In genomic region chr16:26491271-26491670, GRCh38 we compare ENCODE assay signal across 20 cellular contexts.
DNase-seq lines count a peak whose midpoint lies in the region; ATAC-seq, FAIRE-seq and TF ChIP-seq lines count a peak whose summit lies in the region.
"Had no signal": no experiment of that assay in that cellular context is flagged by ENCODE, and none has a peak within 500 bp of the region (broad histone marks: within the 10 kb centered on the region; RNA-seq: fewer than 3 reads in every experiment).

No MANE protein-coding gene starts in this region.

- FAIRE-seq in H1 (lab: Jason Lieb, UNC) = no peak
- FAIRE-seq: A204.1, G401.6, GM12892 had no signal

- TF ChIP-seq EP300 in H1 (IDR thresholded peaks at IDR 0.05; ENCODE audit: borderline replicate concordance in 1 of 2, low read depth in 2 of 2, low read length in 2 of 2) = no peak

- no peaks in the 10 kb centered on the region for H3K36me3 ChIP-seq in H1 (ENCODE audit: control insufficient read depth in 2 of 4, insufficient read depth in 4 of 4, low read length in 3 of 4)
- no peaks in the 10 kb centered on the region for H3K36me3 ChIP-seq in mesendoderm (ENCODE audit: control insufficient read depth, insufficient read depth, low read length)
- H3K36me3 ChIP-seq: BLaER1 had no signal

- peak overlapping the region; percentile 13; the same call in 1 of the 2 replicates for H2BK12ac ChIP-seq in H1 (ENCODE audit: low read depth, low read length)

- H3K23me2 ChIP-seq in H1 (ENCODE audit: low read depth, low read length) = no peaks in the 10 kb centered on the region

- H3K18ac ChIP-seq in H1 (ENCODE audit: extremely low read depth, low read length) = 0 out of 2 replicates have a peak overlapping the region, but pooled peaks have one; percentile 42
- no peak overlapping the region for H3K18ac ChIP-seq in mesendoderm (ENCODE audit: low read length)

- no peak overlapping the region for H3K23ac ChIP-seq in H1 (ENCODE audit: insufficient read length)
- H3K23ac ChIP-seq in mesendoderm (ENCODE audit: low read length) = no peak overlapping the region

- H3K27me3 ChIP-seq in H1 (replicated peaks in 1 of 4; ENCODE audit: control insufficient read depth in 3 of 4, extremely low read depth in 1 of 4, insufficient read depth in 3 of 4, low read length in 3 of 4) (no peaks in the 10 kb centered on the region), mesendoderm (ENCODE audit: insufficient read depth, low read length, poor library complexity) (no peaks in the 10 kb centered on the region)
- H3K27me3 ChIP-seq: BLaER1 had no signal

- CTCF ChIA-PET in H1 (lab: Charles Lee; ENCODE audit: partially characterized antibody) = interaction anchor here (0.8 to 1.1 kb wide), 3 partner anchors 11 to 25 kb away, joined by 3 read pairs; no protein-coding TSS in a partner anchor

- no peak for TF ChIP-seq RAD21 in H1 (IDR thresholded peaks at IDR 0.05 in 1 of 2, conservative IDR thresholded peaks at IDR 0.05 in 1 of 2; ENCODE audit: low read depth in 2 of 2, low read length in 2 of 2)

- H3K4me2 ChIP-seq in H1 (ENCODE audit: insufficient read depth in 1 of 2, low read depth in 2 of 2, low read length in 2 of 2) (no peak overlapping the region; a peak in 1 of 4 replicates), mesendoderm (ENCODE audit: low read length) (no peak overlapping the region)
- H3K4me2 ChIP-seq: BLaER1 had no signal

- H3K9ac ChIP-seq in H1 (replicated peaks in 1 of 4; ENCODE audit: extremely low read depth in 1 of 4, low read depth in 3 of 4, low read length in 3 of 4) (no peak overlapping the region), mesendoderm (ENCODE audit: low read length) (no peak overlapping the region)
- H3K9ac ChIP-seq: BLaER1 had no signal

- no peak for ATAC-seq in GM21529 (IDR thresholded peaks at IDR 0.05; ENCODE audit: unreplicated experiment)
- ATAC-seq: CD8-positive, alpha-beta T cell had no signal

- H3K79me2 ChIP-seq in H1 (ENCODE audit: control insufficient read depth in 1 of 2, insufficient read depth in 2 of 2, low read length in 2 of 2) (no peaks in the 10 kb centered on the region), mesendoderm (ENCODE audit: control insufficient read depth, insufficient read depth, low read length) (no peaks in the 10 kb centered on the region)

- H3K79me1 ChIP-seq in H1 (ENCODE audit: low read depth, low read length) (no peaks in the 10 kb centered on the region), mesendoderm (ENCODE audit: low read length) (no peaks in the 10 kb centered on the region)

- no peak overlapping the region for H2BK120ac ChIP-seq in H1 (replicated peaks; ENCODE audit: low read depth, low read length)
- no peak overlapping the region for H2BK120ac ChIP-seq in mesendoderm (ENCODE audit: low read depth, low read length)

- POLR2A ChIA-PET in H1 (lab: Charles Lee; ENCODE audit: partially characterized antibody) = interaction anchor here (0.7 kb wide), 1 partner anchor 1676 kb away, joined by 3 read pairs; no protein-coding TSS in a partner anchor

- H2BK5ac ChIP-seq in H1 (ENCODE audit: low read depth, low read length) (no peak overlapping the region), mesendoderm (ENCODE audit: low read length) (no peak overlapping the region)

- H2AK5ac ChIP-seq in H1 (ENCODE audit: low read depth, low read length) (no peak overlapping the region), mesendoderm (ENCODE audit: low read length) (no peak overlapping the region)

- H3K36me3 Mint-ChIP-seq in activated CD4-positive, alpha-beta T cell treated with anti-CD3 and anti-CD28 coated beads, Interleukin-2, amount 10 ng/mL, durations not matched to agents 24 days and 14 days (ENCODE audit: low read depth) = no peaks in the 10 kb centered on the region
- H3K36me3 Mint-ChIP-seq in activated T-cell treated with anti-CD3 and anti-CD28 coated beads, Interleukin-2, amount 50 U/mL, for 24 hours (ENCODE audit: low read depth) = no peaks in the 10 kb centered on the region
- H3K36me3 Mint-ChIP-seq: CD4-positive, CD25-positive, alpha-beta regulatory T cell; CD8-positive, alpha-beta T cell had no signal

- no peaks in the 10 kb centered on the region for H4K20me1 ChIP-seq in H1 (replicated peaks in 1 of 2; ENCODE audit: control insufficient read depth in 1 of 2, insufficient read depth in 2 of 2, low read length in 2 of 2)
- H4K20me1 ChIP-seq: BLaER1 had no signal

- H3K27ac ChIP-seq in H1 (ENCODE audit: low read depth, low read length) (no peak overlapping the region; the same call in 1 of the 2 replicates), mesendoderm (ENCODE audit: low read depth, low read length) (no peak overlapping the region)
- H3K27ac ChIP-seq: 22Rv1, BLaER1, C4-2B had no signal

- peak; percentile 48 for DNase-seq in activated CD4-positive, alpha-beta T cell treated with anti-CD3 and anti-CD28 coated beads, Interleukin-2, amount 10 ng/mL, durations not matched to agents 24 days and 14 days
- DNase-seq in activated CD4-positive, alpha-beta T cell treated with anti-CD3 and anti-CD28 coated beads for 1 hour = no peak
- DNase-seq in H1 (ENCODE audit: low read depth in 1 of 2, low spot score in 2 of 2) = no peak
- DNase-seq in mesendoderm = peak; percentile 75
- DNase-seq in activated T-cell treated with anti-CD3 and anti-CD28 coated beads, Interleukin-2, amount 50 U/mL, for 24 hours = no peak
- DNase-seq in NCI-H2029 treated with DMSO at 0.1 percent for 48 hours (lab: John Stamatoyannopoulos, UW) = no peak
- DNase-seq: Caco-2; CD4-positive, CD25-positive, alpha-beta regulatory T cell; CD8-positive, alpha-beta T cell; DMS153; DND-41; HCEC 1CT had no signal

- H3K4me1 Mint-ChIP-seq in activated CD4-positive, alpha-beta T cell treated with anti-CD3 and anti-CD28 coated beads, Interleukin-2, amount 10 ng/mL, durations not matched to agents 24 days and 14 days = no peaks in the 10 kb centered on the region
- no peaks in the 10 kb centered on the region for H3K4me1 Mint-ChIP-seq in activated T-cell treated with anti-CD3 and anti-CD28 coated beads, Interleukin-2, amount 50 U/mL, for 24 hours (ENCODE audit: low read depth)
- H3K4me1 Mint-ChIP-seq: B cell; CD4-positive, CD25-positive, alpha-beta regulatory T cell had no signal

- 70% methylated on average over 4 of the region's 4 CpGs; no CpG with 5 or more reads in 1 of the 2 experiments for WGBS in H1 (ENCODE audit: extremely low coverage in 1 of 2, insufficient coverage in 1 of 2, insufficient read length in 1 of 2, insufficient replicate concordance in 2 of 2, low coverage in 1 of 2, low lambda C conversion rate in 2 of 2, missing lambda C conversion rate in 1 of 2), 2 experiments
- no CpG with 5 or more reads among the region's 4 CpGs for WGBS in mesendoderm (ENCODE audit: extremely low coverage, insufficient coverage, low lambda C conversion rate)

- H3K9me3 ChIP-seq in H1 (ENCODE audit: insufficient read depth in 2 of 2, low read depth in 1 of 2, low read length in 1 of 2) = no peaks in the 10 kb centered on the region
- H3K9me3 ChIP-seq: BLaER1, Caco-2 had no signal

- H4K5ac ChIP-seq in H1 (ENCODE audit: insufficient read length, low read depth, low read length) (no peak overlapping the region), mesendoderm (ENCODE audit: low read length) (no peak overlapping the region)

- H2AFZ ChIP-seq in H1 (ENCODE audit: low read length) = peak overlapping the region; percentile 65; the same call in 1 of the 2 replicates

- no peak for TF ChIP-seq POLR2A in H1 (IDR thresholded peaks at IDR 0.05; ENCODE audit: control extremely low read depth in 1 of 2, low read depth in 2 of 2, low read length in 2 of 2)

- H2BK15ac ChIP-seq in H1 (ENCODE audit: low read length) (peak overlapping the region; percentile 83; the same call in 1 of the 2 replicates), mesendoderm (replicated peaks; ENCODE audit: low read depth) (no peak overlapping the region)

- H3K56ac ChIP-seq in H1 (replicated peaks; ENCODE audit: insufficient read length, low read depth, low read length) (no peak overlapping the region), mesendoderm (ENCODE audit: low read length) (peak overlapping the region; percentile 44)

- no peak overlapping the region for H3K4ac ChIP-seq in H1 (replicated peaks; ENCODE audit: insufficient read length, low read depth, low read length)
- H3K4ac ChIP-seq in mesendoderm (ENCODE audit: low read depth, low read length) = no peak overlapping the region

- H4K8ac ChIP-seq in H1 (ENCODE audit: extremely low read depth, insufficient read depth, low read length) (no peak overlapping the region), mesendoderm (ENCODE audit: low read depth, low read length) (no peak overlapping the region)

- peaks cover 24% of the 10 kb centered on the region for H3K27me3 Mint-ChIP-seq in activated CD4-positive, alpha-beta T cell treated with anti-CD3 and anti-CD28 coated beads, Interleukin-2, amount 10 ng/mL, durations not matched to agents 24 days and 14 days
- H3K27me3 Mint-ChIP-seq in activated T-cell treated with anti-CD3 and anti-CD28 coated beads, Interleukin-2, amount 50 U/mL, for 24 hours = peaks cover 21% of the 10 kb centered on the region
- H3K27me3 Mint-ChIP-seq: B cell; CD4-positive, CD25-positive, alpha-beta regulatory T cell had no signal

- H4K91ac ChIP-seq in H1 (replicated peaks; ENCODE audit: insufficient read length, low read length) = no peak overlapping the region

- no peak overlapping the region for H3K27ac Mint-ChIP-seq in activated CD4-positive, alpha-beta T cell treated with anti-CD3 and anti-CD28 coated beads, Interleukin-2, amount 10 ng/mL, durations not matched to agents 24 days and 14 days
- H3K27ac Mint-ChIP-seq in activated T-cell treated with anti-CD3 and anti-CD28 coated beads, Interleukin-2, amount 50 U/mL, for 24 hours = no peak overlapping the region
- H3K27ac Mint-ChIP-seq: B cell; CD4-positive, CD25-positive, alpha-beta regulatory T cell; CD8-positive, alpha-beta T cell had no signal

- H3K4me3 ChIP-seq in H1 (ENCODE audit: extremely low read depth in 1 of 4, insufficient read depth in 2 of 4, low read depth in 3 of 4, low read length in 4 of 4) (no peak overlapping the region), mesendoderm (ENCODE audit: low read length) (no peak overlapping the region)
- H3K4me3 ChIP-seq: BLaER1 had no signal

- H3K4me3 Mint-ChIP-seq in activated CD4-positive, alpha-beta T cell treated with anti-CD3 and anti-CD28 coated beads, Interleukin-2, amount 10 ng/mL, durations not matched to agents 24 days and 14 days = no peak overlapping the region
- H3K4me3 Mint-ChIP-seq in activated T-cell treated with anti-CD3 and anti-CD28 coated beads, Interleukin-2, amount 50 U/mL, for 24 hours = no peak overlapping the region
- H3K4me3 Mint-ChIP-seq: B cell; CD4-positive, CD25-positive, alpha-beta regulatory T cell; CD8-positive, alpha-beta T cell had no signal

- intact Hi-C loops in activated CD4-positive, alpha-beta T cell treated with anti-CD3 and anti-CD28 coated beads, Interleukin-2, amount 10 ng/mL, durations not matched to agents 24 days and 14 days (cut with micrococcal nuclease) = loop anchor here (10.0 kb wide), 1 partner anchor 154 kb away; no protein-coding TSS in a partner anchor

- no peak overlapping the region for H3K14ac ChIP-seq in H1 (ENCODE audit: insufficient read length)

- peaks cover 2 to 12% (median 5%) of the 10 kb centered on the region in 4 experiments; a peak in 4 of 7 replicates for H3K4me1 ChIP-seq in H1 (replicated peaks in 1 of 4; ENCODE audit: control insufficient read depth in 3 of 4, insufficient read depth in 4 of 4, low read length in 3 of 4)
- peaks cover 2% of the 10 kb centered on the region for H3K4me1 ChIP-seq in mesendoderm (ENCODE audit: control insufficient read depth, low read depth, low read length)
- H3K4me1 ChIP-seq: Caco-2 had no signal

- TF ChIP-seq CTCF in H1 (IDR thresholded peaks at IDR 0.05; ENCODE audit: control extremely low read depth in 1 of 3, insufficient read depth in 1 of 3, low read depth in 1 of 3, low read length in 3 of 3) = no peak

- no peaks in the 10 kb centered on the region for H3K9me3 Mint-ChIP-seq in activated CD4-positive, alpha-beta T cell treated with anti-CD3 and anti-CD28 coated beads, Interleukin-2, amount 10 ng/mL, durations not matched to agents 24 days and 14 days
- no peaks in the 10 kb centered on the region for H3K9me3 Mint-ChIP-seq in activated T-cell treated with anti-CD3 and anti-CD28 coated beads, Interleukin-2, amount 50 U/mL, for 24 hours
- H3K9me3 Mint-ChIP-seq: CD4-positive, CD25-positive, alpha-beta regulatory T cell; CD8-positive, alpha-beta T cell had no signal

- H2BK20ac ChIP-seq in H1 (ENCODE audit: low read length) = no peak overlapping the region; the same call in 1 of the 2 replicates

Comparison
In these comparisons a context has a peak if more than half of its experiments do, and no peak if none do; other contexts are left out.
1. DNase-seq: peak in activated CD4-positive, alpha-beta T cell treated with anti-CD3 and anti-CD28 coated beads, Interleukin-2, amount 10 ng/mL, durations not matched to agents 24 days and 14 days (single experiment) and mesendoderm (single experiment); none in activated CD4-positive, alpha-beta T cell treated with anti-CD3 and anti-CD28 coated beads for 1 hour (single experiment), H1 (0 of 2), activated T-cell treated with anti-CD3 and anti-CD28 coated beads, Interleukin-2, amount 50 U/mL, for 24 hours (single experiment) and NCI-H2029 treated with DMSO at 0.1 percent for 48 hours (single experiment).